In genomic region chr7:55498770-55499169, GRCh38 we compare ENCODE assay signal across 17 cellular contexts.
"Had no signal": no experiment of that assay in that cellular context is flagged by ENCODE, and none has a peak within 500 bp of the region (broad histone marks: within the 10 kb centered on the region; RNA-seq: fewer than 3 reads in every experiment).

No MANE protein-coding gene starts in this region.

- H3K27me3 ChIP-seq: dorsolateral prefrontal cortex, esophagus muscularis mucosa, testis, upper lobe of right lung had no signal

- H3K4me1 ChIP-seq: testis, upper lobe of right lung had no signal

- H3K27ac Mint-ChIP-seq: progenitor cell of endocrine pancreas; stimulated activated naive CD8-positive, alpha-beta T cell treated with anti-CD3 and anti-CD28 coated beads, Interleukin-15, Interleukin-2, amounts not matched to agents 100 ng/mL and 50 ng/mL, for 24 hours had no signal

- H3K27me3 Mint-ChIP-seq: naive B cell; progenitor cell of endocrine pancreas; stimulated activated naive CD8-positive, alpha-beta T cell treated with anti-CD3 and anti-CD28 coated beads, Interleukin-15, Interleukin-2, amounts not matched to agents 100 ng/mL and 50 ng/mL, for 24 hours had no signal

- H3K4me3 Mint-ChIP-seq: stimulated activated naive CD8-positive, alpha-beta T cell treated with anti-CD3 and anti-CD28 coated beads, Interleukin-15, Interleukin-2, amounts not matched to agents 100 ng/mL and 50 ng/mL, for 24 hours had no signal

- DNase-seq: activated effector memory CD4-positive, alpha-beta T cell treated with anti-CD3 and anti-CD28 coated beads, Interleukin-2, amount 50 U/mL, for 16 hours; hypothalamus; left cardiac atrium; midbrain; naive B cell; nucleus accumbens; stimulated activated CD4-positive, alpha-beta T cell treated with anti-CD3 and anti-CD28 coated beads, Interleukin-2, amount 100 ng/mL, for 24 hours; T-helper 9 cell; testis; upper lobe of right lung had no signal

- H3K9me3 ChIP-seq: esophagus muscularis mucosa, testis, upper lobe of right lung had no signal

- H3K27ac ChIP-seq: dorsolateral prefrontal cortex, esophagus muscularis mucosa, testis, upper lobe of right lung had no signal

- ATAC-seq: activated naive CD4-positive, alpha-beta T cell treated with anti-CD3 and anti-CD28 coated beads, Interleukin-2, amount 50 U/mL, for 72 hours; left cardiac atrium; right cardiac atrium; upper lobe of right lung had no signal

- H3K9me3 Mint-ChIP-seq: activated naive CD4-positive, alpha-beta T cell treated with anti-CD3 and anti-CD28 coated beads, Interleukin-2, amount 50 U/mL, for 72 hours; naive B cell; stimulated activated naive CD8-positive, alpha-beta T cell treated with anti-CD3 and anti-CD28 coated beads, Interleukin-15, Interleukin-2, amounts not matched to agents 100 ng/mL and 50 ng/mL, for 24 hours had no signal

- H3K4me3 ChIP-seq: dorsolateral prefrontal cortex, esophagus muscularis mucosa, lung, testis, upper lobe of right lung had no signal
